In genomic region chr11:46889689-46890475, GRCh38 we compare ENCODE assay signal across 7 cellular contexts. TPM values are rescaled to one million over a fixed set of nuclear protein-coding genes. Genes with fewer than 3 reads are reported as not detected.
DNase-seq lines count a peak whose midpoint lies in the region; FAIRE-seq and TF ChIP-seq lines count a peak whose summit lies in the region.

No MANE protein-coding gene starts in this region.

- TF ChIP-seq POLR2A in suprapubic skin (IDR thresholded peaks at IDR 0.05): no peak

- DNase-seq in LHCN-M2 (ENCODE audit: low read depth) (peak; percentile 64), RCC 7860 (ENCODE audit: low spot score) (peak; percentile 43), fibroblast of the conjunctiva (ENCODE audit: low read depth) (peak; percentile 47), occipital lobe (lab: John Stamatoyannopoulos, UW) (peak; percentile 62), suprapubic skin (ENCODE audit: low spot score in 2 of 2) (peak in 1 of 2 donors; percentile 80)
- DNase-seq in activated T-cell treated with anti-CD3 and anti-CD28 coated beads, Interleukin-2, amount 50 U/mL, for 48 hours: peak; percentile 79 to 82

- 66% methylated on average over 23 of the region's 23 CpGs for WGBS in suprapubic skin

- no peak overlapping the region for H3K4me3 ChIP-seq in suprapubic skin

- no peak overlapping the region for H3K27ac ChIP-seq in suprapubic skin

- TF ChIP-seq EP300 in suprapubic skin (IDR thresholded peaks at IDR 0.05): no peak

- peaks cover 59% of the 10 kb centered on the region for H3K36me3 ChIP-seq in suprapubic skin

- H3K4me1 ChIP-seq in suprapubic skin: no peaks in the 10 kb centered on the region

- FAIRE-seq in RCC 7860 (lab: Jason Lieb, UNC): no peak

- TF ChIP-seq CTCF in GM12873 (IDR thresholded peaks at IDR 0.05; ENCODE audit: insufficient read depth, low read depth, low read length, missing control alignments) (peak; percentile 89), suprapubic skin (IDR thresholded peaks at IDR 0.05) (peak; percentile 74 to 91)

- H3K27me3 ChIP-seq in suprapubic skin: no peaks in the 10 kb centered on the region

- H3K9me3 ChIP-seq in suprapubic skin: no peaks in the 10 kb centered on the region

RNA-seq across cellular contexts. Expression of gene LRP4, which starts 28.5 kb away (rescaled TPM):
- total RNA-seq in LHCN-M2 (2014; rRNA removed) (1.3 and 1.4 TPM in 2 replicates), occipital lobe (8.3 TPM), suprapubic skin (100 to 1,000 TPM in 2 of 4 donors, 10 to 100 TPM in 2; 52.2 to 308 (median 90.4) TPM)
- polyA plus RNA-seq in LHCN-M2 (2012): 0.97 TPM

RNA-seq across cellular contexts. Expression of gene CKAP5, which starts 43.8 kb away (rescaled TPM):
- total RNA-seq in LHCN-M2 (2014; rRNA removed) (101 and 115 TPM in 2 replicates), occipital lobe (186 TPM), suprapubic skin (10 to 100 TPM; 29.9 to 59.2 (median 38.9) TPM)
- polyA plus RNA-seq in LHCN-M2 (2012): 36.6 TPM

RNA-seq across cellular contexts. Expression of gene CSTPP1, which starts 46.7 kb away (rescaled TPM):
- 20.7 and 25.2 TPM in 2 replicates for total RNA-seq in LHCN-M2 (2014; rRNA removed)
- polyA plus RNA-seq in LHCN-M2 (2012): 31.7 TPM
- total RNA-seq in occipital lobe: 42.6 TPM
- total RNA-seq in suprapubic skin: 100 to 1,000 TPM in 1 of 4 donors, 10 to 100 TPM in 3; 34.9 to 117 (median 48.1) TPM
